Comparison of ENCODE assay signal across 1 cellular context in genomic region chr12:55727643-55728184, GRCh38.
A peak's percentile ranks its signal among the peaks of the same experiment; 100 is the strongest.
TF ChIP-seq lines count a peak whose summit lies in the region.

No MANE protein-coding gene starts in this region.

TF ChIP-seq in K562, 482 proteins besides CTCF, POLR2A, EP300 and RAD21 (continued from another document and continues in another):
- TF ChIP-seq HOXB6 (CRISPR knock-in tag; IDR thresholded peaks at IDR 0.05; ENCODE audit: borderline replicate concordance) (no peak), NCOA6 (IDR thresholded peaks at IDR 0.05) (no peak), ZNF384 (IDR thresholded peaks at IDR 0.05; ENCODE audit: low read depth, low read length) (no peak), ATF1 (CRISPR knock-in tag; IDR thresholded peaks at IDR 0.05) (no peak), ATF1 (tag; IDR thresholded peaks at IDR 0.05) (peak; percentile 62), BDP1 (IDR thresholded peaks at IDR 0.05; ENCODE audit: insufficient read depth, insufficient read length) (no peak), GABPB2 (CRISPR knock-in tag; conservative IDR thresholded peaks at IDR 0.05) (no peak), PCBP1 (IDR thresholded peaks at IDR 0.05; ENCODE audit: low read depth, low read length, poor library complexity, severe bottlenecking) (no peak), PATZ1 (CRISPR knock-in tag; IDR thresholded peaks at IDR 0.05; ENCODE audit: borderline replicate concordance) (no peak), NONO (IDR thresholded peaks at IDR 0.05; ENCODE audit: low read depth in 2 of 2, low read length in 1 of 2) (no peak), JUNB (CRISPR knock-in tag; conservative IDR thresholded peaks at IDR 0.05) (no peak), MEF2D (tag; conservative IDR thresholded peaks at IDR 0.05; ENCODE audit: low read depth) (no peak), HNRNPK (IDR thresholded peaks at IDR 0.05; ENCODE audit: low read depth, low read length, poor library complexity, severe bottlenecking) (no peak), ZNF232 (CRISPR knock-in tag; IDR thresholded peaks at IDR 0.05) (no peak), BCL6 (CRISPR knock-in tag; IDR thresholded peaks at IDR 0.05) (no peak), ARID4B (CRISPR knock-in tag; IDR thresholded peaks at IDR 0.05) (peak; percentile 37; the same call in 1 of the 2 replicates), TBL1XR1 (IDR thresholded peaks at IDR 0.05; ENCODE audit: low read length in 2 of 2) (peak in 1 of 2 experiments; percentile 42; a peak in 1 of 4 replicates), SP2 (IDR thresholded peaks at IDR 0.05; ENCODE audit: extremely low read depth, low read depth, low read length, poor library complexity, severe bottlenecking) (no peak), SMAD1 (IDR thresholded peaks at IDR 0.05; ENCODE audit: low read depth, low read length, partially characterized antibody) (no peak), SPI1 (IDR thresholded peaks at IDR 0.05; ENCODE audit: borderline replicate concordance, low read depth, low read length) (no peak), ZNF318 (IDR thresholded peaks at IDR 0.05; ENCODE audit: borderline replicate concordance in 1 of 2, low read depth in 1 of 2) (peak in 1 of 2 experiments; percentile 79; a peak in 2 of 4 replicates), SAP30 (IDR thresholded peaks at IDR 0.05; ENCODE audit: borderline replicate concordance, insufficient read depth, low read depth, low read length, poor library complexity, severe bottlenecking) (peak; percentile 51), RFX7 (CRISPR knock-in tag; IDR thresholded peaks at IDR 0.05) (no peak), ZNF561 (CRISPR knock-in tag; conservative IDR thresholded peaks at IDR 0.05) (no peak), CEBPB (tag; IDR thresholded peaks at IDR 0.05) (peak; percentile 62), NR2C2 (CRISPR knock-in tag; IDR thresholded peaks at IDR 0.05) (no peak), NR2C2 (tag; IDR thresholded peaks at IDR 0.05) (peak; percentile 67; the same call in 1 of the 2 replicates), ZBTB17 (CRISPR knock-in tag; IDR thresholded peaks at IDR 0.05) (no peak), HNRNPLL (IDR thresholded peaks at IDR 0.05; ENCODE audit: low read depth, low read length, poor library complexity, severe bottlenecking) (no peak), SNIP1 (IDR thresholded peaks at IDR 0.05; ENCODE audit: low read depth) (no peak), SMARCA4 (IDR thresholded peaks at IDR 0.05) (peak; percentile 69), TEAD4 (IDR thresholded peaks at IDR 0.05; ENCODE audit: low read length) (peak; percentile 11; the same call in 1 of the 2 replicates), TEAD4 (CRISPR knock-in tag; IDR thresholded peaks at IDR 0.05; ENCODE audit: borderline replicate concordance) (no peak), CBX1 (IDR thresholded peaks at IDR 0.05; ENCODE audit: low read depth) (no peak; the same call in 1 of the 2 replicates), EWSR1 (IDR thresholded peaks at IDR 0.05; ENCODE audit: borderline replicate concordance, low read depth, partially characterized antibody) (no peak), RNF2 (IDR thresholded peaks at IDR 0.05) (peak; percentile 86; the same call in 1 of the 2 replicates), ZNF280A (IDR thresholded peaks at IDR 0.05; ENCODE audit: low read depth, partially characterized antibody) (no peak), DACH1 (IDR thresholded peaks at IDR 0.05; ENCODE audit: partially characterized antibody) (peak; percentile 61), FOXO4 (CRISPR knock-in tag; IDR thresholded peaks at IDR 0.05) (no peak), ZNF239 (CRISPR knock-in tag; IDR thresholded peaks at IDR 0.05) (no peak), ZNF347 (CRISPR knock-in tag; IDR thresholded peaks at IDR 0.05; ENCODE audit: low read depth) (no peak), NEUROD1 (IDR thresholded peaks at IDR 0.05; ENCODE audit: borderline replicate concordance, low read depth, low read length, partially characterized antibody) (peak; percentile 17), ZNF140 (CRISPR knock-in tag; IDR thresholded peaks at IDR 0.05) (no peak), CAMTA2 (CRISPR knock-in tag; conservative IDR thresholded peaks at IDR 0.05) (no peak), NELFE (IDR thresholded peaks at IDR 0.05; ENCODE audit: insufficient read depth, insufficient read length) (no peak), TRIM28 (IDR thresholded peaks at IDR 0.05) (no peak), MAX (CRISPR knock-in tag; IDR thresholded peaks at IDR 0.05) (no peak), FOS (IDR thresholded peaks at IDR 0.05; ENCODE audit: extremely low read depth, insufficient read length) (no peak), TAL1 (IDR thresholded peaks at IDR 0.05) (no peak), MAFK (IDR thresholded peaks at IDR 0.05; ENCODE audit: low read length) (no peak), MAZ (CRISPR knock-in tag; conservative IDR thresholded peaks at IDR 0.05 in 1 of 2, IDR thresholded peaks at IDR 0.05 in 1 of 2) (no peak; a peak in 2 of 4 replicates), MCM5 (IDR thresholded peaks at IDR 0.05; ENCODE audit: low read depth) (no peak), ZNF586 (CRISPR knock-in tag; conservative IDR thresholded peaks at IDR 0.05) (no peak), ZFP1 (CRISPR knock-in tag; IDR thresholded peaks at IDR 0.05) (0 out of 2 replicates have a peak, but pooled peaks have one; percentile 8), ZNF23 (CRISPR knock-in tag; IDR thresholded peaks at IDR 0.05) (no peak), MCM7 (IDR thresholded peaks at IDR 0.05) (no peak), CHD4 (IDR thresholded peaks at IDR 0.05; ENCODE audit: insufficient read depth, insufficient replicate concordance, low read depth, low read length, poor library complexity, severe bottlenecking) (no peak), ETS2 (tag; IDR thresholded peaks at IDR 0.05; ENCODE audit: borderline replicate concordance, poor library complexity, severe bottlenecking) (no peak)
